In genomic region chr16:87064731-87065720, GRCh38 we compare ENCODE assay signal across 2 cellular contexts.
TF ChIP-seq lines count a peak whose summit lies in the region.

No MANE protein-coding gene starts in this region.

TF ChIP-seq in H1, 55 proteins besides CTCF, POLR2A, EP300 and RAD21:
- TF ChIP-seq RBBP5 (IDR thresholded peaks at IDR 0.05; ENCODE audit: borderline replicate concordance, low read depth, low read length) (no peak), RXRA (IDR thresholded peaks at IDR 0.05; ENCODE audit: insufficient read depth, low read depth, low read length) (no peak), EGR1 (IDR thresholded peaks at IDR 0.05; ENCODE audit: borderline replicate concordance, low read depth, low read length) (no peak), SIX5 (IDR thresholded peaks at IDR 0.05; ENCODE audit: low read depth, low read length) (no peak), TCF12 (IDR thresholded peaks at IDR 0.05; ENCODE audit: low read depth, low read length) (no peak), KDM5A (IDR thresholded peaks at IDR 0.05; ENCODE audit: low read length) (no peak), POLR2AphosphoS5 (IDR thresholded peaks at IDR 0.05; ENCODE audit: low read depth, low read length) (no peak), RFX5 (IDR thresholded peaks at IDR 0.05; ENCODE audit: borderline replicate concordance, low read depth, low read length) (no peak), SRF (IDR thresholded peaks at IDR 0.05; ENCODE audit: low read depth, low read length) (no peak), GTF2F1 (IDR thresholded peaks at IDR 0.05; ENCODE audit: borderline replicate concordance, low read depth, low read length) (no peak), HDAC6 (IDR thresholded peaks at IDR 0.05; ENCODE audit: low read depth, low read length) (no peak), CBX5 (IDR thresholded peaks at IDR 0.05; ENCODE audit: low read depth, low read length) (no peak)
- TF ChIP-seq, protein P1, sequence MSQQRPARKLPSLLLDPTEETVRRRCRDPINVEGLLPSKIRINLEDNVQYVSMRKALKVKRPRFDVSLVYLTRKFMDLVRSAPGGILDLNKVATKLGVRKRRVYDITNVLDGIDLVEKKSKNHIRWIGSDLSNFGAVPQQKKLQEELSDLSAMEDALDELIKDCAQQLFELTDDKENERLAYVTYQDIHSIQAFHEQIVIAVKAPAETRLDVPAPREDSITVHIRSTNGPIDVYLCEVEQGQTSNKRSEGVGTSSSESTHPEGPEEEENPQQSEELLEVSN (IDR thresholded peaks at IDR 0.05) = no peak

TF ChIP-seq in GM12891, 5 proteins besides CTCF, POLR2A, EP300 and RAD21:
- TF ChIP-seq POU2F2 (IDR thresholded peaks at IDR 0.05; ENCODE audit: low read depth, low read length) = no peak
- no peak for TF ChIP-seq TAF1 (IDR thresholded peaks at IDR 0.05; ENCODE audit: low read depth, low read length)
- TF ChIP-seq POLR2AphosphoS5 (IDR thresholded peaks at IDR 0.05; ENCODE audit: low read depth, low read length) = no peak
- no peak for TF ChIP-seq SPI1 (IDR thresholded peaks at IDR 0.05; ENCODE audit: low read depth, low read length)
- TF ChIP-seq PAX5 (IDR thresholded peaks at IDR 0.05; ENCODE audit: insufficient read depth, low read length, severe bottlenecking) = no peak
